Comparison of ENCODE assay signal across 8 cellular contexts in genomic region chr5:112492291-112492690, GRCh38.
DNase-seq lines count a peak whose midpoint lies in the region; ATAC-seq and TF ChIP-seq lines count a peak whose summit lies in the region.

No MANE protein-coding gene starts in this region.

- H3K27me3 ChIP-seq in DND-41 (ENCODE audit: insufficient read depth, low read length, poor library complexity) (no peaks in the 10 kb centered on the region), ascending aorta (no peaks in the 10 kb centered on the region)

- H4K20me1 ChIP-seq in DND-41 (ENCODE audit: insufficient read depth, low read length) = no peaks in the 10 kb centered on the region

- H3K36me3 ChIP-seq in DND-41 (ENCODE audit: insufficient read depth, low read length) (no peaks in the 10 kb centered on the region), ascending aorta (no peaks in the 10 kb centered on the region)

- no peaks in the 10 kb centered on the region for H3K9me3 Mint-ChIP-seq in stimulated activated memory B cell treated with anti-CD40 and anti-IgM and Interleukin-4, amounts not matched to agents 10 μg/mL and 1 μg/mL and 100 μg/mL, for 72 hours

- H3K4me1 ChIP-seq in DND-41 (ENCODE audit: insufficient read depth, low read length) = no peaks in the 10 kb centered on the region
- no peaks in the 10 kb centered on the region for H3K4me1 ChIP-seq in ascending aorta

- peaks cover 14% of the 10 kb centered on the region for H3K4me1 Mint-ChIP-seq in stimulated activated memory B cell treated with anti-CD40 and anti-IgM and Interleukin-4, amounts not matched to agents 10 μg/mL and 1 μg/mL and 100 μg/mL, for 72 hours

- no peak overlapping the region for H3K27ac Mint-ChIP-seq in stimulated activated memory B cell treated with anti-CD40 and anti-IgM and Interleukin-4, amounts not matched to agents 10 μg/mL and 1 μg/mL and 100 μg/mL, for 72 hours

- intact Hi-C loops in ascending aorta (cut with DNase I) = no loop called here

- no peak overlapping the region for H3K4me3 Mint-ChIP-seq in stimulated activated memory B cell treated with anti-CD40 and anti-IgM and Interleukin-4, amounts not matched to agents 10 μg/mL and 1 μg/mL and 100 μg/mL, for 72 hours

- H3K4me2 ChIP-seq in DND-41 (ENCODE audit: insufficient read depth, low read length) = no peak overlapping the region

- peak; percentile 54 for DNase-seq in DND-41
- peak; percentile 58 for DNase-seq in GM19240 (ENCODE audit: insufficient read length, low spot score)
- DNase-seq in NCI-H226 = peak; percentile 77
- no peak for DNase-seq in ascending aorta (ENCODE audit: low spot score in 2 of 2)
- DNase-seq in iPS-NIHi11 (ENCODE audit: low spot score) = peak; percentile 77
- no peak for DNase-seq in activated effector memory CD4-positive, alpha-beta T cell treated with anti-CD3 and anti-CD28 coated beads, Interleukin-2, amount 50 U/mL, for 16 hours

- H3K9me3 ChIP-seq in DND-41 (ENCODE audit: insufficient read depth, low read length, severe bottlenecking) (no peaks in the 10 kb centered on the region), ascending aorta (no peaks in the 10 kb centered on the region)

- ATAC-seq in DND-41 (ENCODE audit: insufficient read depth, low read depth) (peak; percentile 92), HG03097 (IDR thresholded peaks at IDR 0.05; ENCODE audit: low FRiP score, unreplicated experiment) (peak; percentile 95)
- ATAC-seq in stimulated activated memory B cell treated with anti-CD40 and anti-IgM and Interleukin-4, amounts not matched to agents 10 μg/mL and 1 μg/mL and 100 μg/mL, for 72 hours = peak; percentile 91

- H3K27ac ChIP-seq in DND-41 (ENCODE audit: low read length) = no peak overlapping the region
- no peak overlapping the region for H3K27ac ChIP-seq in ascending aorta

- TF ChIP-seq CTCF in DND-41 (IDR thresholded peaks at IDR 0.05; ENCODE audit: borderline replicate concordance, extremely low read depth, low read length, poor library complexity, severe bottlenecking) (peak; percentile 72), ascending aorta (IDR thresholded peaks at IDR 0.05) (peak in 2 of 3 experiments; percentile 40 to 41)

- H2AFZ ChIP-seq in DND-41 (ENCODE audit: low read depth, low read length) = no peak overlapping the region

- H3K9ac ChIP-seq in DND-41 (ENCODE audit: low read depth, low read length) = no peak overlapping the region

- no peaks in the 10 kb centered on the region for H3K79me2 ChIP-seq in DND-41 (ENCODE audit: insufficient read depth, low read length)

- H3K27me3 Mint-ChIP-seq in stimulated activated memory B cell treated with anti-CD40 and anti-IgM and Interleukin-4, amounts not matched to agents 10 μg/mL and 1 μg/mL and 100 μg/mL, for 72 hours = no peaks in the 10 kb centered on the region

- H3K36me3 Mint-ChIP-seq in stimulated activated memory B cell treated with anti-CD40 and anti-IgM and Interleukin-4, amounts not matched to agents 10 μg/mL and 1 μg/mL and 100 μg/mL, for 72 hours = no peaks in the 10 kb centered on the region

- no peak overlapping the region for H3K4me3 ChIP-seq in DND-41 (ENCODE audit: low read depth in 1 of 2, low read length in 2 of 2)
- no peak overlapping the region for H3K4me3 ChIP-seq in ascending aorta

Comparison
In these comparisons a context has a peak if more than half of its experiments do, and no peak if none do; other contexts are left out.
1. DNase-seq: peak in DND-41 (single experiment), GM19240 (single experiment), NCI-H226 (single experiment) and iPS-NIHi11 (single experiment); none in ascending aorta (0 of 2) and activated effector memory CD4-positive, alpha-beta T cell treated with anti-CD3 and anti-CD28 coated beads, Interleukin-2, amount 50 U/mL, for 16 hours (single experiment).
2. Peak in every context shown above with its lines, with median percentiles within 50 percentile points of each other: ATAC-seq.